10 cellular contexts compared by ENCODE assay signal in genomic region chr6:51531623-51532022, GRCh38.
DNase-seq lines count a peak whose midpoint lies in the region; ATAC-seq and TF ChIP-seq lines count a peak whose summit lies in the region.
"Had no signal": no experiment of that assay in that cellular context is flagged by ENCODE, and none has a peak within 500 bp of the region (broad histone marks: within the 10 kb centered on the region; RNA-seq: fewer than 3 reads in every experiment).

No MANE protein-coding gene starts in this region.

- peaks cover 7% of the 10 kb centered on the region for H3K4me1 Mint-ChIP-seq in chondrocyte (ENCODE audit: low read depth)

- intact Hi-C loops in Right ventricle myocardium superior (cut with DNase I) (no loop called here), left cardiac atrium (cut with DNase I) (loop anchor here in 1 of 2 donors (10.0 kb wide), 2 partner anchors 223 to 423 kb away; no protein-coding TSS in a partner anchor)

- H3K27ac Mint-ChIP-seq in chondrocyte (ENCODE audit: unreplicated experiment) = no peak overlapping the region

- DNase-seq in Right ventricle myocardium superior (no peak), left cardiac atrium (no peak), chondrocyte (ENCODE audit: low spot score) (no peak), SKM-1 (lab: John Stamatoyannopoulos, UW; ENCODE audit: unreplicated experiment) (no peak), COLO829 (ENCODE audit: low spot score) (no peak)
- no peak for DNase-seq in NK-92 treated with Interleukin-12 subunit alpha and Interleukin-12 subunit beta, amount 100 ng/mL, for 24 hours (lab: John Stamatoyannopoulos, UW)
- no peak for DNase-seq in stimulated activated CD4-positive, alpha-beta T cell treated with anti-CD3 and anti-CD28 coated beads, Interleukin-12 subunit alpha, Interleukin-12 subunit beta, amount 100 ng/mL, for 4 hours
- DNase-seq: esophagus squamous epithelium, NCI-H226 had no signal

- H3K27me3 Mint-ChIP-seq in chondrocyte (ENCODE audit: low read depth) = peaks cover 1% of the 10 kb centered on the region

- H3K9me3 Mint-ChIP-seq in chondrocyte (ENCODE audit: low read depth) = no peaks in the 10 kb centered on the region

- ATAC-seq in Right ventricle myocardium superior (ENCODE audit: poor library complexity) (peak; percentile 74), left cardiac atrium (no peak)

- H3K36me3 Mint-ChIP-seq in chondrocyte (ENCODE audit: low read depth) = no peaks in the 10 kb centered on the region

- H3K4me3 Mint-ChIP-seq in chondrocyte (ENCODE audit: unreplicated experiment) = no peak overlapping the region

- peak; percentile 19; the same call in 1 of the 2 replicates for TF ChIP-seq CTCF in LNCAP (IDR thresholded peaks at IDR 0.05)
- peak; percentile 51 for TF ChIP-seq CTCF in chondrocyte (IDR thresholded peaks at IDR 0.05)
